25 cellular contexts compared by ENCODE assay signal in the genomic region with DNA sequence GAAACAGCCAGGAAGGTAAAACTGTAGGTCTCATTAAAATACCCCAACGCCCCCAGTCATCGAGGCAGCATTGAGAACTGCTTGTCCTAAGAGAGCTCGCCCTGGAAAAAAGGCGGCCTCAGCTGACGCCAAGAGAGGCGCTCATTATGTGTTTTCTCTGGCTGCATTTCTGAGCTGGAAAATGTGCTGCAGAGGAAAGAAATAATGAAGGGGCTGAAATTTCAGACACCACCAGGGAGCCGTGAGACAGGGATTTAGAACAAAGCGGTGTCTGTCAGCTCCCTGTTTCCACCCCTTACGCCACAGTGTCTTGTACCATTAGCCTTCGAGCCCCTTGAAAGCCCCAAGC. TPM values are rescaled to one million over a fixed set of nuclear protein-coding genes. Genes with fewer than 3 reads are reported as not detected.
DNase-seq lines count a peak whose midpoint lies in the region; ATAC-seq and TF ChIP-seq lines count a peak whose summit lies in the region.
"Had no signal": no experiment of that assay in that cellular context is flagged by ENCODE, and none has a peak within 500 bp of the region (broad histone marks: within the 10 kb centered on the region; RNA-seq: fewer than 3 reads in every experiment).

No MANE protein-coding gene starts in this region.

- no peak for ATAC-seq in HG03521 (IDR thresholded peaks at IDR 0.05; ENCODE audit: unreplicated experiment)
- ATAC-seq: activated naive CD8-positive, alpha-beta T cell treated with anti-CD3 and anti-CD28 coated beads, Interleukin-2, amount 50 U/mL, for 24 hours; right lobe of liver; stimulated activated naive CD8-positive, alpha-beta T cell treated with anti-CD3 and anti-CD28 coated beads, Interleukin-15, Interleukin-2, amounts not matched to agents 100 U/mL and 50 U/mL, for 24 hours had no signal

- no peaks in the 10 kb centered on the region for H3K9me3 ChIP-seq in effector memory CD4-positive, alpha-beta T cell (ENCODE audit: control insufficient read depth, low read length)
- no peaks in the 10 kb centered on the region for H3K9me3 ChIP-seq in stomach
- H3K9me3 ChIP-seq: breast epithelium, HAP-1, ovary, right lobe of liver, tibial nerve had no signal

- intact Hi-C loops in stomach (cut with DNase I; ENCODE audit: low total_unique reads) = no loop called here

- peak overlapping the region; percentile 60 for H3K27ac ChIP-seq in layer of hippocampus (ENCODE audit: low read depth, low read length)
- H3K27ac ChIP-seq in effector memory CD4-positive, alpha-beta T cell (ENCODE audit: insufficient read depth, low read length, poor library complexity, severe bottlenecking) = no peak overlapping the region
- H3K27ac ChIP-seq in stomach = no peak overlapping the region
- H3K27ac ChIP-seq: breast epithelium, ovary, PC-9, right lobe of liver had no signal

- no peak for TF ChIP-seq POLR2A in stomach (IDR thresholded peaks at IDR 0.05)

- DNase-seq in NCI-H1092 treated with DMSO at 0.1 percent for 48 hours (lab: John Stamatoyannopoulos, UW) = peak; percentile 82
- peak in 30 of 56 donors; percentile 13 to 65 (median 29) for DNase-seq in amygdala (lab: John Stamatoyannopoulos, UW)
- peak; percentile 80 for DNase-seq in retina
- DNase-seq in effector memory CD4-positive, alpha-beta T cell = no peak
- DNase-seq in T-helper 9 cell = no peak
- DNase-seq in stomach = no peak
- DNase-seq: activated CD4-positive, CD25-positive, alpha-beta regulatory T cell treated with anti-CD3 and anti-CD28 coated beads, Interleukin-2, amount 50 U/mL, for 72 hours; activated gamma-delta T cell treated with Interleukin-2 at 50 U/mL for 16 hours; activated naive CD8-positive, alpha-beta T cell treated with anti-CD3 and anti-CD28 coated beads, Interleukin-2, amount 50 U/mL, for 24 hours; kidney; NCI-H187; NCI-H510A treated with DMSO at 0.1 percent for 48 hours; NK-92 treated with Interleukin-12 subunit alpha and Interleukin-12 subunit beta, amount 100 ng/mL, for 24 hours; ovary; PC-9; right lobe of liver; SIG-M5; stimulated activated naive CD8-positive, alpha-beta T cell treated with anti-CD3 and anti-CD28 coated beads, Interleukin-15, Interleukin-2, amounts not matched to agents 100 U/mL and 50 U/mL, for 24 hours had no signal

- WGBS in stomach, 5 donors = 62 to 90% (median 86%) methylated on average over 10 of the region's 10 CpGs

- no peak for TF ChIP-seq CTCF in stomach (IDR thresholded peaks at IDR 0.05)

- H3K36me3 ChIP-seq in effector memory CD4-positive, alpha-beta T cell (ENCODE audit: control insufficient read depth, insufficient read depth, low read length) = no peaks in the 10 kb centered on the region
- peaks cover 0 to 14% (median 0%) of the 10 kb centered on the region in 4 donors for H3K36me3 ChIP-seq in stomach
- H3K36me3 ChIP-seq: breast epithelium, HAP-1, ovary, right lobe of liver, tibial nerve had no signal

- no peak overlapping the region for H3K4me3 ChIP-seq in effector memory CD4-positive, alpha-beta T cell (ENCODE audit: insufficient read depth, low read depth, low read length, poor library complexity, severe bottlenecking)
- H3K4me3 ChIP-seq in stomach = no peak overlapping the region
- H3K4me3 ChIP-seq: breast epithelium, HAP-1, ovary, PC-9, right lobe of liver, tibial nerve had no signal

- no peaks in the 10 kb centered on the region for H3K27me3 ChIP-seq in layer of hippocampus (ENCODE audit: control insufficient read depth, insufficient read depth, low read length)
- no peaks in the 10 kb centered on the region for H3K27me3 ChIP-seq in effector memory CD4-positive, alpha-beta T cell (replicated peaks; ENCODE audit: control insufficient read depth, insufficient read depth, low read length, poor library complexity, severe bottlenecking)
- H3K27me3 ChIP-seq in stomach = peaks cover 0 to 6% (median 0%) of the 10 kb centered on the region in 3 donors
- H3K27me3 ChIP-seq: breast epithelium, ovary, right lobe of liver had no signal

- H3K4me1 ChIP-seq in effector memory CD4-positive, alpha-beta T cell (ENCODE audit: control insufficient read depth, insufficient read depth, low read length, poor library complexity, severe bottlenecking) = no peaks in the 10 kb centered on the region
- H3K4me1 ChIP-seq in stomach = no peaks in the 10 kb centered on the region
- H3K4me1 ChIP-seq: breast epithelium, HAP-1, right lobe of liver had no signal

- TF ChIP-seq EP300 in stomach (IDR thresholded peaks at IDR 0.05) = no peak

RNA-seq across cellular contexts. Expression of gene USH1C, which starts 14.4 kb away (rescaled TPM):
- total RNA-seq in stomach = 100 to 1,000 TPM in 1 of 5 donors, 10 to 100 TPM in 3, 1 to 10 TPM in 1; 9.4 to 107 (median 22.6) TPM
- polyA plus RNA-seq in stomach = 10 to 100 TPM in 1 of 3 donors, 1 to 10 TPM in 2; 4.8 to 42.5 (median 7.1) TPM
- total RNA-seq: lung microvascular endothelial cell, PC-9, tibial nerve had no signal
- polyA plus RNA-seq: CD14-positive monocyte had no signal

RNA-seq across cellular contexts. Expression of gene OTOG, which starts 17.3 kb away (rescaled TPM):
- total RNA-seq in stomach = not detected
- polyA plus RNA-seq in stomach = not detected
- total RNA-seq: breast epithelium, lung microvascular endothelial cell, ovary, PC-9, right lobe of liver, tibial nerve had no signal
- polyA plus RNA-seq: CD14-positive monocyte, ovary had no signal

RNA-seq across cellular contexts. Expression of gene ABCC8, which starts 53.1 kb away (rescaled TPM):
- total RNA-seq in stomach = 10 to 100 TPM in 3 of 5 donors, 1 to 10 TPM in 1, not detected in 1; 3.9 to 69.6 (median 33.3) TPM
- 10 to 100 TPM in 2 of 3 donors, 1 to 10 TPM in 1; 5.5 to 37.2 (median 25.1) TPM for polyA plus RNA-seq in stomach
- total RNA-seq: lung microvascular endothelial cell, PC-9 had no signal
- polyA plus RNA-seq: CD14-positive monocyte had no signal

Comparison
In these comparisons a context has a peak if more than half of its experiments do, and no peak if none do; other contexts are left out.
1. DNase-seq: peak in NCI-H1092 treated with DMSO at 0.1 percent for 48 hours (single experiment), amygdala (30 of 56) and retina (single experiment); none in effector memory CD4-positive, alpha-beta T cell (0 of 3), T-helper 9 cell (single experiment) and stomach (single experiment).